1 cellular context compared by ENCODE assay signal in genomic region chr5:106451998-106452397, GRCh38.
TF ChIP-seq lines count a peak whose summit lies in the region.

No MANE protein-coding gene starts in this region.

TF ChIP-seq in IMR-90, 13 proteins besides CTCF, POLR2A, EP300 and RAD21:
- TF ChIP-seq FOS (IDR thresholded peaks at IDR 0.05; ENCODE audit: low read depth, low read length) (no peak), CEBPB (IDR thresholded peaks at IDR 0.05; ENCODE audit: low read depth, low read length) (no peak), NFE2L2 (IDR thresholded peaks at IDR 0.05; ENCODE audit: low read depth, low read length) (no peak), SMC3 (IDR thresholded peaks at IDR 0.05; ENCODE audit: low read depth, low read length) (no peak), USF2 (IDR thresholded peaks at IDR 0.05; ENCODE audit: low read depth, low read length) (no peak), MAFK (IDR thresholded peaks at IDR 0.05; ENCODE audit: low read depth, low read length) (no peak), CHD1 (IDR thresholded peaks at IDR 0.05; ENCODE audit: low read depth, low read length) (no peak), RFX5 (IDR thresholded peaks at IDR 0.05; ENCODE audit: low read depth, low read length) (no peak), RCOR1 (IDR thresholded peaks at IDR 0.05; ENCODE audit: insufficient replicate concordance, low read length) (no peak), MAZ (IDR thresholded peaks at IDR 0.05; ENCODE audit: borderline replicate concordance, low read depth, low read length) (no peak), MXI1 (IDR thresholded peaks at IDR 0.05; ENCODE audit: borderline replicate concordance, low read depth, low read length) (no peak), ELK1 (IDR thresholded peaks at IDR 0.05; ENCODE audit: borderline replicate concordance, low read depth, low read length) (no peak), BHLHE40 (IDR thresholded peaks at IDR 0.05; ENCODE audit: low read depth, low read length) (no peak)
